ENCODE assay signal across 1 cellular context in genomic region chr20:46676649-46677316, GRCh38. TPM values are rescaled to one million over a fixed set of nuclear protein-coding genes. Genes with fewer than 3 reads are reported as not detected.
"Had no signal": no experiment of that assay in that cellular context is flagged by ENCODE, and none has a peak within 500 bp of the region (broad histone marks: within the 10 kb centered on the region; RNA-seq: fewer than 3 reads in every experiment).

No MANE protein-coding gene starts in this region.

RNA-seq across cellular contexts. Expression of gene SLC2A10, which starts 32.7 kb away (rescaled TPM):
- polyA plus RNA-seq: neural cell had no signal
